In the genomic region with DNA sequence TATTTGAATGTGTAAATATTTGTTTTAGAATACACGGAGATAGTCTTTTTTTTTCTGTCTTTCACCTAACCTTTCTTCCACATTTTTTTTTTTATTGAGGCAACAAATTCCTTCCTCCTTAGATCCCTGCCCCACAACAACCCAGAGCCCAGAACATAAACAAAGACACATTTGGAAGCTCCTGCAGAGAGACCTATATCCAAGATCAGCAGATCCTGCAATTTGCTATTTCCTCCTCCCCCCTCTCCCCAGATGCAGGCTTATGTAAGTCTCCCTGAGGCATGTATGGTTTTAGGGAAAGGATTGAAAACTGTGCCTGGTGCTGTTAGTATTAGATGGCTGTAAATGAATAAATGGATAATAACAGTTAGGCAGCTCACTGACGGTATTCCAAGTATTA, we compare ENCODE assay signal across 2 cellular contexts.
TF ChIP-seq lines count a peak whose summit lies in the region.

No MANE protein-coding gene starts in this region.

TF ChIP-seq in HEK293, 187 proteins besides CTCF, POLR2A, EP300 and RAD21 (continued from another document):
- TF ChIP-seq, protein P1, sequence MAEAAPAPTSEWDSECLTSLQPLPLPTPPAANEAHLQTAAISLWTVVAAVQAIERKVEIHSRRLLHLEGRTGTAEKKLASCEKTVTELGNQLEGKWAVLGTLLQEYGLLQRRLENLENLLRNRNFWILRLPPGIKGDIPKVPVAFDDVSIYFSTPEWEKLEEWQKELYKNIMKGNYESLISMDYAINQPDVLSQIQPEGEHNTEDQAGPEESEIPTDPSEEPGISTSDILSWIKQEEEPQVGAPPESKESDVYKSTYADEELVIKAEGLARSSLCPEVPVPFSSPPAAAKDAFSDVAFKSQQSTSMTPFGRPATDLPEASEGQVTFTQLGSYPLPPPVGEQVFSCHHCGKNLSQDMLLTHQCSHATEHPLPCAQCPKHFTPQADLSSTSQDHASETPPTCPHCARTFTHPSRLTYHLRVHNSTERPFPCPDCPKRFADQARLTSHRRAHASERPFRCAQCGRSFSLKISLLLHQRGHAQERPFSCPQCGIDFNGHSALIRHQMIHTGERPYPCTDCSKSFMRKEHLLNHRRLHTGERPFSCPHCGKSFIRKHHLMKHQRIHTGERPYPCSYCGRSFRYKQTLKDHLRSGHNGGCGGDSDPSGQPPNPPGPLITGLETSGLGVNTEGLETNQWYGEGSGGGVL (tag by site-specific recombination; IDR thresholded peaks at IDR 0.05) = peak; percentile 29; the same call in 1 of the 2 replicates
- TF ChIP-seq SCRT2 (tag by site-specific recombination; IDR thresholded peaks at IDR 0.05) (no peak), PRDM1 (tag by site-specific recombination; IDR thresholded peaks at IDR 0.05) (no peak), ZNF10 (tag by site-specific recombination; IDR thresholded peaks at IDR 0.05) (no peak)
- TF ChIP-seq, protein P2, sequence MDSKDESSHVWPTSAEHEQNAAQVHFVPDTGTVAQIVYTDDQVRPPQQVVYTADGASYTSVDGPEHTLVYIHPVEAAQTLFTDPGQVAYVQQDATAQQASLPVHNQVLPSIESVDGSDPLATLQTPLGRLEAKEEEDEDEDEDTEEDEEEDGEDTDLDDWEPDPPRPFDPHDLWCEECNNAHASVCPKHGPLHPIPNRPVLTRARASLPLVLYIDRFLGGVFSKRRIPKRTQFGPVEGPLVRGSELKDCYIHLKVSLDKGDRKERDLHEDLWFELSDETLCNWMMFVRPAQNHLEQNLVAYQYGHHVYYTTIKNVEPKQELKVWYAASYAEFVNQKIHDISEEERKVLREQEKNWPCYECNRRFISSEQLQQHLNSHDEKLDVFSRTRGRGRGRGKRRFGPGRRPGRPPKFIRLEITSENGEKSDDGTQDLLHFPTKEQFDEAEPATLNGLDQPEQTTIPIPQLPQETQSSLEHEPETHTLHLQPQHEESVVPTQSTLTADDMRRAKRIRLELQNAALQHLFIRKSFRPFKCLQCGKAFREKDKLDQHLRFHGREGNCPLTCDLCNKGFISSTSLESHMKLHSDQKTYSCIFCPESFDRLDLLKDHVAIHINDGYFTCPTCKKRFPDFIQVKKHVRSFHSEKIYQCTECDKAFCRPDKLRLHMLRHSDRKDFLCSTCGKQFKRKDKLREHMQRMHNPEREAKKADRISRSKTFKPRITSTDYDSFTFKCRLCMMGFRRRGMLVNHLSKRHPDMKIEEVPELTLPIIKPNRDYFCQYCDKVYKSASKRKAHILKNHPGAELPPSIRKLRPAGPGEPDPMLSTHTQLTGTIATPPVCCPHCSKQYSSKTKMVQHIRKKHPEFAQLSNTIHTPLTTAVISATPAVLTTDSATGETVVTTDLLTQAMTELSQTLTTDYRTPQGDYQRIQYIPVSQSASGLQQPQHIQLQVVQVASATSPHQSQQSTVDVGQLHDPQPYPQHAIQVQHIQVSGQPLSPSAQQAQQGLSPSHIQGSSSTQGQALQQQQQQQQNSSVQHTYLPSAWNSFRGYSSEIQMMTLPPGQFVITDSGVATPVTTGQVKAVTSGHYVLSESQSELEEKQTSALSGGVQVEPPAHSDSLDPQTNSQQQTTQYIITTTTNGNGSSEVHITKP (tag by site-specific recombination; IDR thresholded peaks at IDR 0.05) = peak; percentile 29; the same call in 1 of the 2 replicates
- TF ChIP-seq, protein P3, sequence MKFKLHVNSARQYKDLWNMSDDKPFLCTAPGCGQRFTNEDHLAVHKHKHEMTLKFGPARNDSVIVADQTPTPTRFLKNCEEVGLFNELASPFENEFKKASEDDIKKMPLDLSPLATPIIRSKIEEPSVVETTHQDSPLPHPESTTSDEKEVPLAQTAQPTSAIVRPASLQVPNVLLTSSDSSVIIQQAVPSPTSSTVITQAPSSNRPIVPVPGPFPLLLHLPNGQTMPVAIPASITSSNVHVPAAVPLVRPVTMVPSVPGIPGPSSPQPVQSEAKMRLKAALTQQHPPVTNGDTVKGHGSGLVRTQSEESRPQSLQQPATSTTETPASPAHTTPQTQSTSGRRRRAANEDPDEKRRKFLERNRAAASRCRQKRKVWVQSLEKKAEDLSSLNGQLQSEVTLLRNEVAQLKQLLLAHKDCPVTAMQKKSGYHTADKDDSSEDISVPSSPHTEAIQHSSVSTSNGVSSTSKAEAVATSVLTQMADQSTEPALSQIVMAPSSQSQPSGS (tag by site-specific recombination; IDR thresholded peaks at IDR 0.05; ENCODE audit: low read depth) = no peak
- TF ChIP-seq, protein P4, sequence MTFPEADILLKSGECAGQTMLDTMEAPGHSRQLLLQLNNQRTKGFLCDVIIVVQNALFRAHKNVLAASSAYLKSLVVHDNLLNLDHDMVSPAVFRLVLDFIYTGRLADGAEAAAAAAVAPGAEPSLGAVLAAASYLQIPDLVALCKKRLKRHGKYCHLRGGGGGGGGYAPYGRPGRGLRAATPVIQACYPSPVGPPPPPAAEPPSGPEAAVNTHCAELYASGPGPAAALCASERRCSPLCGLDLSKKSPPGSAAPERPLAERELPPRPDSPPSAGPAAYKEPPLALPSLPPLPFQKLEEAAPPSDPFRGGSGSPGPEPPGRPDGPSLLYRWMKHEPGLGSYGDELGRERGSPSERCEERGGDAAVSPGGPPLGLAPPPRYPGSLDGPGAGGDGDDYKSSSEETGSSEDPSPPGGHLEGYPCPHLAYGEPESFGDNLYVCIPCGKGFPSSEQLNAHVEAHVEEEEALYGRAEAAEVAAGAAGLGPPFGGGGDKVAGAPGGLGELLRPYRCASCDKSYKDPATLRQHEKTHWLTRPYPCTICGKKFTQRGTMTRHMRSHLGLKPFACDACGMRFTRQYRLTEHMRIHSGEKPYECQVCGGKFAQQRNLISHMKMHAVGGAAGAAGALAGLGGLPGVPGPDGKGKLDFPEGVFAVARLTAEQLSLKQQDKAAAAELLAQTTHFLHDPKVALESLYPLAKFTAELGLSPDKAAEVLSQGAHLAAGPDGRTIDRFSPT (tag by site-specific recombination; IDR thresholded peaks at IDR 0.05) = no peak
- TF ChIP-seq, protein P5, sequence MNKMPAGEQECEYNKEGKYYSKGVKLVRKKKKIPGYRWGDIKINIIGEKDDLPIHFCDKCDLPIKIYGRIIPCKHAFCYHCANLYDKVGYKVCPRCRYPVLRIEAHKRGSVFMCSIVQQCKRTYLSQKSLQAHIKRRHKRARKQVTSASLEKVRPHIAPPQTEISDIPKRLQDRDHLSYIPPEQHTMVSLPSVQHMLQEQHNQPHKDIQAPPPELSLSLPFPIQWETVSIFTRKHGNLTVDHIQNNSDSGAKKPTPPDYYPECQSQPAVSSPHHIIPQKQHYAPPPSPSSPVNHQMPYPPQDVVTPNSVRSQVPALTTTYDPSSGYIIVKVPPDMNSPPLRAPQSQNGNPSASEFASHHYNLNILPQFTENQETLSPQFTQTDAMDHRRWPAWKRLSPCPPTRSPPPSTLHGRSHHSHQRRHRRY (tag by site-specific recombination; IDR thresholded peaks at IDR 0.05) = no peak

TF ChIP-seq in SK-N-SH, 30 proteins besides CTCF, POLR2A, EP300 and RAD21 (continued from another document):
- TF ChIP-seq RCOR1 (IDR thresholded peaks at IDR 0.05; ENCODE audit: low read length) (peak; percentile 92), ELF1 (IDR thresholded peaks at IDR 0.05) (no peak), TEAD4 (IDR thresholded peaks at IDR 0.05; ENCODE audit: borderline replicate concordance, insufficient read depth) (0 out of 2 replicates have a peak, but pooled peaks have one; percentile 9)
